Comparison of ENCODE assay signal across 2 cellular contexts in genomic region chr10:62332406-62332805, GRCh38.
TF ChIP-seq lines count a peak whose summit lies in the region.

No MANE protein-coding gene starts in this region.

TF ChIP-seq in HepG2, 621 proteins besides CTCF, POLR2A, EP300 and RAD21 (continued from another document):
- TF ChIP-seq PCBP1 (IDR thresholded peaks at IDR 0.05; ENCODE audit: borderline replicate concordance, low read depth, low read length), result no peak

TF ChIP-seq in HCT116, 20 proteins besides CTCF, POLR2A, EP300 and RAD21:
- no peak for TF ChIP-seq REST (IDR thresholded peaks at IDR 0.05; ENCODE audit: low read depth)
- TF ChIP-seq CEBPB (IDR thresholded peaks at IDR 0.05; ENCODE audit: low read depth), result no peak
- TF ChIP-seq EGR1 (IDR thresholded peaks at IDR 0.05; ENCODE audit: low read depth), result no peak
- TF ChIP-seq CBX3 (IDR thresholded peaks at IDR 0.05; ENCODE audit: low read depth), result peak; percentile 48; the same call in 1 of the 2 replicates
- TF ChIP-seq ZNF274 (IDR thresholded peaks at IDR 0.05; ENCODE audit: low read depth, low read length), result no peak
- TF ChIP-seq JUND (IDR thresholded peaks at IDR 0.05), result no peak
- TF ChIP-seq TCF7L2 (IDR thresholded peaks at IDR 0.05; ENCODE audit: borderline replicate concordance, extremely low read depth, insufficient read depth, insufficient read length), result no peak
- no peak for TF ChIP-seq SIN3A (IDR thresholded peaks at IDR 0.05; ENCODE audit: low read depth)
